ENCODE assay signal across 1 cellular context in the genomic region with DNA sequence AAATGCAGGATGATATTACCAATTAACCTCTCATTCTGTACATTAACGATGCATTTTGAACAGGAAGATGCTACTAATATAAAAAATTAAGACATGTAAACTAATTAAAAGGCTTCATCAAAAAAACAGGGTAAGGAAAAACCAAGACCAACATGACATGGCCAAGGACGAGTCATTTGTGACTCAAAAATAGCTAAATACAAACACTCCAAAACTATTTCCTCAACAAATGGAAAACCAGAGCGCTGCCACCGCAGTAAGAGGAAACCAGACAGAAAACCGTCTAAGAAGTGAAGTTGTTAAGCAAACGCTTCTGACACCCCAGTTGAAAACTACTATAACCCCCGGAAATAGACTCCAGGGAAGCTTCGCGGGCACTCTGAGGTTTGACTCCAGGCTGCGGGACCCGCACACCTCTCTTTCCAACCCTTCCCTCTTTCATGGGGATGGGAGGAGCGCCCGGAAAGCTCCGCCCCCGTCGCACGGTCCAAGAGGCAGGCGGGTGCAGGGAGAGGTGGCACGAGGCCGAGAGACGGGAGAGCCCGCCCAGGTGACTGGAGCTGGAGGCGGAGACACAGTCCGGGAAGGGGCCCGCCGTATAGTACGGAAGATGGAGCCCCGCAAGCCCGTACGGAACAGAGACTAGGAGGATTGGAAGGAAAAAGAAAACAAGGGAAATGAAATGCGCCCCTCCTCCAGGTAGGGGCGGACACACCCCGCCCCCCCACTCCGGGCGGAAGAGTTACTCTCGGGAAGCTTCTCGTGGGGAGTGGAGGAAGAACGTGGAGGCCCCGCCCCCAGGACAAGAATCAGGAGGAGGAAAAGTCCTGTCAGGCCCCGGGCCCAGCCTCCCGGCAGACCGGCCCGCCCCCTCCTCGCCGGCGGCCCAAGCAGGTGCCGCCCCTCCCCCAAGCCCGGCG.
TF ChIP-seq lines count a peak whose summit lies in the region.

No MANE protein-coding gene starts in this region.

TF ChIP-seq in K562, 482 proteins besides CTCF, POLR2A, EP300 and RAD21 (continued from another document and continues in another):
- TF ChIP-seq MLX (CRISPR knock-in tag; conservative IDR thresholded peaks at IDR 0.05) (no peak), PATZ1 (CRISPR knock-in tag; IDR thresholded peaks at IDR 0.05; ENCODE audit: borderline replicate concordance) (no peak), HES1 (IDR thresholded peaks at IDR 0.05; ENCODE audit: low read depth) (peak; percentile 50; the same call in 1 of the 2 replicates), NBN (IDR thresholded peaks at IDR 0.05; ENCODE audit: low read depth) (peak; percentile 19; the same call in 1 of the 2 replicates), PCBP1 (IDR thresholded peaks at IDR 0.05; ENCODE audit: low read depth, low read length, poor library complexity, severe bottlenecking) (no peak), ZNF699 (CRISPR knock-in tag; IDR thresholded peaks at IDR 0.05; ENCODE audit: insufficient replicate concordance) (no peak), POU5F1 (IDR thresholded peaks at IDR 0.05; ENCODE audit: borderline replicate concordance, low read depth, low read length, partially characterized antibody) (no peak), ZNF449 (CRISPR knock-in tag; IDR thresholded peaks at IDR 0.05) (no peak), SMARCE1 (IDR thresholded peaks at IDR 0.05) (no peak), ZC3H11A (IDR thresholded peaks at IDR 0.05; ENCODE audit: low read depth, low read length) (no peak), CBX1 (IDR thresholded peaks at IDR 0.05; ENCODE audit: low read depth) (no peak), FOXP1 (CRISPR knock-in tag; IDR thresholded peaks at IDR 0.05) (no peak), ZNF75A (CRISPR knock-in tag; IDR thresholded peaks at IDR 0.05) (no peak), KDM4B (IDR thresholded peaks at IDR 0.05; ENCODE audit: borderline replicate concordance in 2 of 2, low read depth in 1 of 2) (no peak), DPF2 (IDR thresholded peaks at IDR 0.05) (no peak), HMGXB4 (CRISPR knock-in tag; IDR thresholded peaks at IDR 0.05) (no peak), BHLHE40 (IDR thresholded peaks at IDR 0.05; ENCODE audit: low read length) (peak; percentile 87), MED1 (CRISPR knock-in tag; IDR thresholded peaks at IDR 0.05; ENCODE audit: borderline replicate concordance) (no peak), SETDB1 (IDR thresholded peaks at IDR 0.05; ENCODE audit: low read length) (no peak), SPI1 (IDR thresholded peaks at IDR 0.05; ENCODE audit: borderline replicate concordance, low read depth, low read length) (no peak), HDAC1 (IDR thresholded peaks at IDR 0.05) (peak in 1 of 2 experiments; percentile 52; a peak in 2 of 4 replicates), KLF13 (tag; IDR thresholded peaks at IDR 0.05; ENCODE audit: borderline replicate concordance, low read depth) (0 out of 2 replicates have a peak, but pooled peaks have one; percentile 21), PHB2 (IDR thresholded peaks at IDR 0.05; ENCODE audit: low read depth) (no peak), RB1 (IDR thresholded peaks at IDR 0.05; ENCODE audit: low read depth) (peak; percentile 45), ZBTB11 (CRISPR knock-in tag; IDR thresholded peaks at IDR 0.05) (no peak; a peak in 1 of 6 replicates), ZNF217 (CRISPR knock-in tag; IDR thresholded peaks at IDR 0.05) (no peak), FOXK2 (conservative IDR thresholded peaks at IDR 0.05 in 1 of 2, IDR thresholded peaks at IDR 0.05 in 1 of 2; ENCODE audit: low read depth in 2 of 2) (peak; percentile 14 to 91; a peak in 3 of 4 replicates), SAP30 (IDR thresholded peaks at IDR 0.05; ENCODE audit: borderline replicate concordance, insufficient read depth, low read depth, low read length, poor library complexity, severe bottlenecking) (peak; percentile 32), MYBL2 (IDR thresholded peaks at IDR 0.05; ENCODE audit: low read depth) (no peak), MYBL2 (CRISPR knock-in tag; IDR thresholded peaks at IDR 0.05; ENCODE audit: borderline replicate concordance) (no peak)
- TF ChIP-seq, protein P1, sequence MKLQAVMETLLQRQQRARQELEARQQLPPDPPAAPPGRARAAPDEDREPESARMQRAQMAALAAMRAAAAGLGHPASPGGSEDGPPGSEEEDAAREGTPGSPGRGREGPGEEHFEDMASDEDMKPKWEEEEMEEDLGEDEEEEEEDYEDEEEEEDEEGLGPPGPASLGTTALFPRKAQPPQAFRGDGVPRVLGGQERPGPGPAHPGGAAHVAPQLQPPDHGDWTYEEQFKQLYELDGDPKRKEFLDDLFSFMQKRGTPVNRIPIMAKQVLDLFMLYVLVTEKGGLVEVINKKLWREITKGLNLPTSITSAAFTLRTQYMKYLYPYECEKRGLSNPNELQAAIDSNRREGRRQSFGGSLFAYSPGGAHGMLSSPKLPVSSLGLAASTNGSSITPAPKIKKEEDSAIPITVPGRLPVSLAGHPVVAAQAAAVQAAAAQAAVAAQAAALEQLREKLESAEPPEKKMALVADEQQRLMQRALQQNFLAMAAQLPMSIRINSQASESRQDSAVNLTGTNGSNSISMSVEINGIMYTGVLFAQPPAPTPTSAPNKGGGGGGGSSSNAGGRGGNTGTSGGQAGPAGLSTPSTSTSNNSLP (IDR thresholded peaks at IDR 0.05; ENCODE audit: borderline replicate concordance, low read depth, low read length), result no peak
- TF ChIP-seq, protein P2, sequence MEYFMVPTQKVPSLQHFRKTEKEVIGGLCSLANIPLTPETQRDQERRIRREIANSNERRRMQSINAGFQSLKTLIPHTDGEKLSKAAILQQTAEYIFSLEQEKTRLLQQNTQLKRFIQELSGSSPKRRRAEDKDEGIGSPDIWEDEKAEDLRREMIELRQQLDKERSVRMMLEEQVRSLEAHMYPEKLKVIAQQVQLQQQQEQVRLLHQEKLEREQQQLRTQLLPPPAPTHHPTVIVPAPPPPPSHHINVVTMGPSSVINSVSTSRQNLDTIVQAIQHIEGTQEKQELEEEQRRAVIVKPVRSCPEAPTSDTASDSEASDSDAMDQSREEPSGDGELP (CRISPR knock-in tag; IDR thresholded peaks at IDR 0.05; ENCODE audit: borderline replicate concordance), result peak; percentile 67; the same call in 1 of the 2 replicates
- TF ChIP-seq, protein P3, sequence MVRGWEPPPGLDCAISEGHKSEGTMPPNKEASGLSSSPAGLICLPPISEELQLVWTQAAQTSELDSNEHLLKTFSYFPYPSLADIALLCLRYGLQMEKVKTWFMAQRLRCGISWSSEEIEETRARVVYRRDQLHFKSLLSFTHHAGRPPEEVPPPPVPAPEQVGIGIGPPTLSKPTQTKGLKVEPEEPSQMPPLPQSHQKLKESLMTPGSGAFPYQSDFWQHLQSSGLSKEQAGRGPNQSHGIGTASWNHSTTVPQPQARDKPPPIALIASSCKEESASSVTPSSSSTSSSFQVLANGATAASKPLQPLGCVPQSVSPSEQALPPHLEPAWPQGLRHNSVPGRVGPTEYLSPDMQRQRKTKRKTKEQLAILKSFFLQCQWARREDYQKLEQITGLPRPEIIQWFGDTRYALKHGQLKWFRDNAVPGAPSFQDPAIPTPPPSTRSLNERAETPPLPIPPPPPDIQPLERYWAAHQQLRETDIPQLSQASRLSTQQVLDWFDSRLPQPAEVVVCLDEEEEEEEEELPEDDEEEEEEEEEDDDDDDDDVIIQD (CRISPR knock-in tag; IDR thresholded peaks at IDR 0.05), result no peak
- TF ChIP-seq, protein P4, sequence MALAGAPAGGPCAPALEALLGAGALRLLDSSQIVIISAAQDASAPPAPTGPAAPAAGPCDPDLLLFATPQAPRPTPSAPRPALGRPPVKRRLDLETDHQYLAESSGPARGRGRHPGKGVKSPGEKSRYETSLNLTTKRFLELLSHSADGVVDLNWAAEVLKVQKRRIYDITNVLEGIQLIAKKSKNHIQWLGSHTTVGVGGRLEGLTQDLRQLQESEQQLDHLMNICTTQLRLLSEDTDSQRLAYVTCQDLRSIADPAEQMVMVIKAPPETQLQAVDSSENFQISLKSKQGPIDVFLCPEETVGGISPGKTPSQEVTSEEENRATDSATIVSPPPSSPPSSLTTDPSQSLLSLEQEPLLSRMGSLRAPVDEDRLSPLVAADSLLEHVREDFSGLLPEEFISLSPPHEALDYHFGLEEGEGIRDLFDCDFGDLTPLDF (CRISPR knock-in tag; IDR thresholded peaks at IDR 0.05), result no peak
